Comparison of ENCODE assay signal across 1 cellular context in genomic region chr22:20507253-20508066, GRCh38.
TF ChIP-seq lines count a peak whose summit lies in the region.

Gene MED15, plus strand, starts transcription at chr22:20507610. Its CDS starts 69 bp downstream, at chr22:20507679.

TF ChIP-seq in K562, 482 proteins besides CTCF, POLR2A, EP300 and RAD21 (continued from another document and continues in another):
- TF ChIP-seq ZNF280B (CRISPR knock-in tag; IDR thresholded peaks at IDR 0.05) (no peak), DACH1 (IDR thresholded peaks at IDR 0.05; ENCODE audit: partially characterized antibody) (no peak), EWSR1 (IDR thresholded peaks at IDR 0.05; ENCODE audit: borderline replicate concordance, low read depth, partially characterized antibody) (no peak), ARID1B (IDR thresholded peaks at IDR 0.05) (no peak), PKNOX1 (IDR thresholded peaks at IDR 0.05) (no peak), IRF9 (tag; IDR thresholded peaks at IDR 0.05) (no peak), ZNF75A (CRISPR knock-in tag; IDR thresholded peaks at IDR 0.05) (no peak), TCF3 (CRISPR knock-in tag; IDR thresholded peaks at IDR 0.05) (no peak), ATF4 (CRISPR knock-in tag; IDR thresholded peaks at IDR 0.05) (no peak), RFX5 (IDR thresholded peaks at IDR 0.05; ENCODE audit: low read depth, low read length) (0 out of 2 replicates have a peak, but pooled peaks have one; percentile 40), ZZZ3 (IDR thresholded peaks at IDR 0.05) (no peak), GATAD2B (IDR thresholded peaks at IDR 0.05; ENCODE audit: borderline replicate concordance) (no peak), MBD1 (CRISPR knock-in tag; IDR thresholded peaks at IDR 0.05) (no peak), PURB (CRISPR knock-in tag; IDR thresholded peaks at IDR 0.05; ENCODE audit: low read depth) (no peak), ZBTB12 (CRISPR knock-in tag; IDR thresholded peaks at IDR 0.05) (no peak), ZNF354B (CRISPR knock-in tag; IDR thresholded peaks at IDR 0.05) (no peak), PATZ1 (CRISPR knock-in tag; IDR thresholded peaks at IDR 0.05; ENCODE audit: borderline replicate concordance) (no peak), NELFE (IDR thresholded peaks at IDR 0.05; ENCODE audit: insufficient read depth, insufficient read length) (no peak), ZFP1 (CRISPR knock-in tag; IDR thresholded peaks at IDR 0.05) (no peak), ZBTB34 (CRISPR knock-in tag; IDR thresholded peaks at IDR 0.05) (no peak), ZNF561 (CRISPR knock-in tag; conservative IDR thresholded peaks at IDR 0.05) (no peak), STAT5B (CRISPR knock-in tag; IDR thresholded peaks at IDR 0.05) (no peak), TRIM28 (IDR thresholded peaks at IDR 0.05) (no peak), ZNF512 (tag; IDR thresholded peaks at IDR 0.05) (no peak), MBD2 (IDR thresholded peaks at IDR 0.05; ENCODE audit: borderline replicate concordance, low read depth) (no peak), ZNF3 (CRISPR knock-in tag; IDR thresholded peaks at IDR 0.05) (no peak), CBFB (CRISPR knock-in tag; IDR thresholded peaks at IDR 0.05) (no peak), GATA2 (CRISPR knock-in tag; IDR thresholded peaks at IDR 0.05) (no peak), PHB (CRISPR knock-in tag; IDR thresholded peaks at IDR 0.05) (no peak), ZNF764 (CRISPR knock-in tag; IDR thresholded peaks at IDR 0.05; ENCODE audit: low read depth) (no peak), RAD51 (IDR thresholded peaks at IDR 0.05; ENCODE audit: borderline replicate concordance, low read depth) (no peak), PTBP1 (IDR thresholded peaks at IDR 0.05; ENCODE audit: low read depth, low read length) (peak; percentile 68; the same call in 1 of the 2 replicates), ZNF174 (CRISPR knock-in tag; IDR thresholded peaks at IDR 0.05) (no peak), CBX1 (IDR thresholded peaks at IDR 0.05; ENCODE audit: low read depth) (no peak), OTX1 (CRISPR knock-in tag; IDR thresholded peaks at IDR 0.05) (no peak), ETS2 (tag; IDR thresholded peaks at IDR 0.05; ENCODE audit: borderline replicate concordance, poor library complexity, severe bottlenecking) (peak; percentile 85), ZNF766 (CRISPR knock-in tag; conservative IDR thresholded peaks at IDR 0.05) (no peak), ZBTB5 (IDR thresholded peaks at IDR 0.05) (no peak), NRF1 (conservative IDR thresholded peaks at IDR 0.05 in 1 of 2, IDR thresholded peaks at IDR 0.05 in 1 of 2) (no peak), ZNF41 (CRISPR knock-in tag; conservative IDR thresholded peaks at IDR 0.05) (no peak), ZNF707 (CRISPR knock-in tag; conservative IDR thresholded peaks at IDR 0.05) (no peak), ZC3H4 (CRISPR knock-in tag; IDR thresholded peaks at IDR 0.05; ENCODE audit: borderline replicate concordance) (no peak), XRCC4 (IDR thresholded peaks at IDR 0.05; ENCODE audit: extremely low read depth, insufficient read depth, insufficient read length) (no peak), TAF1 (IDR thresholded peaks at IDR 0.05; ENCODE audit: control insufficient read depth, extremely low read depth, insufficient read depth, low read length, severe bottlenecking) (no peak), XRCC3 (IDR thresholded peaks at IDR 0.05) (no peak), HSF4 (CRISPR knock-in tag; IDR thresholded peaks at IDR 0.05; ENCODE audit: borderline replicate concordance) (no peak), TRIM24 (IDR thresholded peaks at IDR 0.05) (no peak), CEBPB (tag; IDR thresholded peaks at IDR 0.05) (no peak), RBM17 (IDR thresholded peaks at IDR 0.05; ENCODE audit: borderline replicate concordance, low read depth, low read length) (no peak), HDAC8 (tag; IDR thresholded peaks at IDR 0.05) (peak; percentile 88), THAP12 (CRISPR knock-in tag; IDR thresholded peaks at IDR 0.05) (peak; percentile 98), TAF7 (tag; IDR thresholded peaks at IDR 0.05) (no peak), BRF1 (IDR thresholded peaks at IDR 0.05; ENCODE audit: borderline replicate concordance, extremely low read depth, insufficient read length) (no peak), ETV6 (IDR thresholded peaks at IDR 0.05; ENCODE audit: borderline replicate concordance in 1 of 2, low read depth in 2 of 2, low read length in 1 of 2) (peak in 1 of 2 experiments; percentile 83; a peak in 1 of 4 replicates), ETV6 (CRISPR knock-in tag; IDR thresholded peaks at IDR 0.05; ENCODE audit: borderline replicate concordance) (peak; percentile 97), MAFG (tag; conservative IDR thresholded peaks at IDR 0.05) (no peak), NFIX (CRISPR knock-in tag; IDR thresholded peaks at IDR 0.05; ENCODE audit: low read depth) (no peak)
